Comparison of ENCODE assay signal across 1 cellular context in the genomic region with DNA sequence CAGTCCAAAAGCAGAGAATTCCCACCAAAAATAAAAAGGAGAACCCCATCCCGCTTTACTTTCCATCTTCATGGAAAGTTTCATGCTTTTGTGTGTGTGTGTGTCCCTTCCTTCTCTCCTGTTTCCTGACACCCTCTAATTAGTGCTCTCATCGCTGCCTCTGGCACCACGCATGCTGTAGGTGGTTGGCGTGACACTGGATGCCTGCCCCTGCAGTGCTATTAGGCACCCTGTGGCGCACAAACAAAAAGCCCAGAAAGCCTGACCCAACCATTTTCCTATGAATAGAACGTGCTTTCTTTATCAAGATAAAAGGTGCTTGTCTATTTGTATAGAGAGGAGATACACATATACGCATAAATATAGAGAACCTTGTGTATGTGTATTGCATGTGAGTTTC.
TF ChIP-seq lines count a peak whose summit lies in the region.

No MANE protein-coding gene starts in this region.

TF ChIP-seq in H1, 55 proteins besides CTCF, POLR2A, EP300 and RAD21:
- TF ChIP-seq, protein P1, sequence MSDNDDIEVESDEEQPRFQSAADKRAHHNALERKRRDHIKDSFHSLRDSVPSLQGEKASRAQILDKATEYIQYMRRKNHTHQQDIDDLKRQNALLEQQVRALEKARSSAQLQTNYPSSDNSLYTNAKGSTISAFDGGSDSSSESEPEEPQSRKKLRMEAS (IDR thresholded peaks at IDR 0.05) = 0 out of 2 replicates have a peak, but pooled peaks have one; percentile 22
- TF ChIP-seq, protein P2, sequence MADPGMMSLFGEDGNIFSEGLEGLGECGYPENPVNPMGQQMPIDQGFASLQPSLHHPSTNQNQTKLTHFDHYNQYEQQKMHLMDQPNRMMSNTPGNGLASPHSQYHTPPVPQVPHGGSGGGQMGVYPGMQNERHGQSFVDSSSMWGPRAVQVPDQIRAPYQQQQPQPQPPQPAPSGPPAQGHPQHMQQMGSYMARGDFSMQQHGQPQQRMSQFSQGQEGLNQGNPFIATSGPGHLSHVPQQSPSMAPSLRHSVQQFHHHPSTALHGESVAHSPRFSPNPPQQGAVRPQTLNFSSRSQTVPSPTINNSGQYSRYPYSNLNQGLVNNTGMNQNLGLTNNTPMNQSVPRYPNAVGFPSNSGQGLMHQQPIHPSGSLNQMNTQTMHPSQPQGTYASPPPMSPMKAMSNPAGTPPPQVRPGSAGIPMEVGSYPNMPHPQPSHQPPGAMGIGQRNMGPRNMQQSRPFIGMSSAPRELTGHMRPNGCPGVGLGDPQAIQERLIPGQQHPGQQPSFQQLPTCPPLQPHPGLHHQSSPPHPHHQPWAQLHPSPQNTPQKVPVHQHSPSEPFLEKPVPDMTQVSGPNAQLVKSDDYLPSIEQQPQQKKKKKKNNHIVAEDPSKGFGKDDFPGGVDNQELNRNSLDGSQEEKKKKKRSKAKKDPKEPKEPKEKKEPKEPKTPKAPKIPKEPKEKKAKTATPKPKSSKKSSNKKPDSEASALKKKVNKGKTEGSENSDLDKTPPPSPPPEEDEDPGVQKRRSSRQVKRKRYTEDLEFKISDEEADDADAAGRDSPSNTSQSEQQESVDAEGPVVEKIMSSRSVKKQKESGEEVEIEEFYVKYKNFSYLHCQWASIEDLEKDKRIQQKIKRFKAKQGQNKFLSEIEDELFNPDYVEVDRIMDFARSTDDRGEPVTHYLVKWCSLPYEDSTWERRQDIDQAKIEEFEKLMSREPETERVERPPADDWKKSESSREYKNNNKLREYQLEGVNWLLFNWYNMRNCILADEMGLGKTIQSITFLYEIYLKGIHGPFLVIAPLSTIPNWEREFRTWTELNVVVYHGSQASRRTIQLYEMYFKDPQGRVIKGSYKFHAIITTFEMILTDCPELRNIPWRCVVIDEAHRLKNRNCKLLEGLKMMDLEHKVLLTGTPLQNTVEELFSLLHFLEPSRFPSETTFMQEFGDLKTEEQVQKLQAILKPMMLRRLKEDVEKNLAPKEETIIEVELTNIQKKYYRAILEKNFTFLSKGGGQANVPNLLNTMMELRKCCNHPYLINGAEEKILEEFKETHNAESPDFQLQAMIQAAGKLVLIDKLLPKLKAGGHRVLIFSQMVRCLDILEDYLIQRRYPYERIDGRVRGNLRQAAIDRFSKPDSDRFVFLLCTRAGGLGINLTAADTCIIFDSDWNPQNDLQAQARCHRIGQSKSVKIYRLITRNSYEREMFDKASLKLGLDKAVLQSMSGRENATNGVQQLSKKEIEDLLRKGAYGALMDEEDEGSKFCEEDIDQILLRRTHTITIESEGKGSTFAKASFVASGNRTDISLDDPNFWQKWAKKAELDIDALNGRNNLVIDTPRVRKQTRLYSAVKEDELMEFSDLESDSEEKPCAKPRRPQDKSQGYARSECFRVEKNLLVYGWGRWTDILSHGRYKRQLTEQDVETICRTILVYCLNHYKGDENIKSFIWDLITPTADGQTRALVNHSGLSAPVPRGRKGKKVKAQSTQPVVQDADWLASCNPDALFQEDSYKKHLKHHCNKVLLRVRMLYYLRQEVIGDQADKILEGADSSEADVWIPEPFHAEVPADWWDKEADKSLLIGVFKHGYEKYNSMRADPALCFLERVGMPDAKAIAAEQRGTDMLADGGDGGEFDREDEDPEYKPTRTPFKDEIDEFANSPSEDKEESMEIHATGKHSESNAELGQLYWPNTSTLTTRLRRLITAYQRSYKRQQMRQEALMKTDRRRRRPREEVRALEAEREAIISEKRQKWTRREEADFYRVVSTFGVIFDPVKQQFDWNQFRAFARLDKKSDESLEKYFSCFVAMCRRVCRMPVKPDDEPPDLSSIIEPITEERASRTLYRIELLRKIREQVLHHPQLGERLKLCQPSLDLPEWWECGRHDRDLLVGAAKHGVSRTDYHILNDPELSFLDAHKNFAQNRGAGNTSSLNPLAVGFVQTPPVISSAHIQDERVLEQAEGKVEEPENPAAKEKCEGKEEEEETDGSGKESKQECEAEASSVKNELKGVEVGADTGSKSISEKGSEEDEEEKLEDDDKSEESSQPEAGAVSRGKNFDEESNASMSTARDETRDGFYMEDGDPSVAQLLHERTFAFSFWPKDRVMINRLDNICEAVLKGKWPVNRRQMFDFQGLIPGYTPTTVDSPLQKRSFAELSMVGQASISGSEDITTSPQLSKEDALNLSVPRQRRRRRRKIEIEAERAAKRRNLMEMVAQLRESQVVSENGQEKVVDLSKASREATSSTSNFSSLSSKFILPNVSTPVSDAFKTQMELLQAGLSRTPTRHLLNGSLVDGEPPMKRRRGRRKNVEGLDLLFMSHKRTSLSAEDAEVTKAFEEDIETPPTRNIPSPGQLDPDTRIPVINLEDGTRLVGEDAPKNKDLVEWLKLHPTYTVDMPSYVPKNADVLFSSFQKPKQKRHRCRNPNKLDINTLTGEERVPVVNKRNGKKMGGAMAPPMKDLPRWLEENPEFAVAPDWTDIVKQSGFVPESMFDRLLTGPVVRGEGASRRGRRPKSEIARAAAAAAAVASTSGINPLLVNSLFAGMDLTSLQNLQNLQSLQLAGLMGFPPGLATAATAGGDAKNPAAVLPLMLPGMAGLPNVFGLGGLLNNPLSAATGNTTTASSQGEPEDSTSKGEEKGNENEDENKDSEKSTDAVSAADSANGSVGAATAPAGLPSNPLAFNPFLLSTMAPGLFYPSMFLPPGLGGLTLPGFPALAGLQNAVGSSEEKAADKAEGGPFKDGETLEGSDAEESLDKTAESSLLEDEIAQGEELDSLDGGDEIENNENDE (IDR thresholded peaks at IDR 0.05; ENCODE audit: insufficient replicate concordance, low read length) = no peak
